ENCODE assay signal across 8 cellular contexts in genomic region chr21:45228171-45228641, GRCh38. TPM values are rescaled to one million over a fixed set of nuclear protein-coding genes. Genes with fewer than 3 reads are reported as not detected.
DNase-seq lines count a peak whose midpoint lies in the region; TF ChIP-seq lines count a peak whose summit lies in the region.

No MANE protein-coding gene starts in this region.

- H3K9me3 ChIP-seq in transverse colon, result no peaks in the 10 kb centered on the region

- H3K27ac Mint-ChIP-seq in nephron progenitor cell, result no peak overlapping the region

- peaks cover 0 to 8% (median 0%) of the 10 kb centered on the region in 4 donors for H3K4me1 ChIP-seq in transverse colon

- no peak for TF ChIP-seq EP300 in transverse colon (IDR thresholded peaks at IDR 0.05; ENCODE audit: low read depth)

- no peak overlapping the region for H3K27ac ChIP-seq in transverse colon

- H3K27me3 ChIP-seq in transverse colon, result no peaks in the 10 kb centered on the region

- no peak for TF ChIP-seq CTCF in transverse colon (IDR thresholded peaks at IDR 0.05)
- TF ChIP-seq CTCF in nephron progenitor cell (IDR thresholded peaks at IDR 0.05), result no peak

- 34% methylated on average over 6 of the region's 6 CpGs; no CpG with 5 or more reads in 1 of the 2 donors for WGBS in transverse colon (ENCODE audit: low coverage in 1 of 2), 2 donors

- no peaks in the 10 kb centered on the region for H3K4me1 Mint-ChIP-seq in nephron progenitor cell

- in situ Hi-C loops in transverse colon (cut with MboI; ENCODE audit: low pct_ligation_motif_present in 1 of 4, low pct_unique_long_range_greater_than_20kb in 1 of 4, low sequenced_read_pairs in 3 of 4), result no loop called here

- H3K27me3 Mint-ChIP-seq in nephron progenitor cell (ENCODE audit: low read depth, poor library complexity), result peaks cover 9% of the 10 kb centered on the region

- no peak overlapping the region for H3K4me3 ChIP-seq in transverse colon

- intact Hi-C loops in transverse colon (cut with DNase I; ENCODE audit: low total_unique reads), result no loop called here

- H3K4me3 Mint-ChIP-seq in nephron progenitor cell, result no peak overlapping the region

- H3K36me3 ChIP-seq in transverse colon, result no peaks in the 10 kb centered on the region

- DNase-seq in stimulated activated naive CD4-positive, alpha-beta T cell treated with Interleukin-2 at 50 U/mL for 16 hours (lab: John Stamatoyannopoulos, UW), result peak; percentile 80
- DNase-seq in stimulated activated naive CD4-positive, alpha-beta T cell (lab: John Stamatoyannopoulos, UW), result no peak
- peak; percentile 35 to 45 for DNase-seq in activated T-helper 1 cell treated with anti-CD3 and anti-CD28 coated beads, Interleukin-2, amount 50 U/mL, for 16 hours (ENCODE audit: low read depth in 1 of 2, low spot score in 1 of 2)
- DNase-seq in inferior parietal cortex (ENCODE audit: extremely low spot score) (peak; percentile 53), transverse colon (no peak), NCI-H1436 treated with DMSO at 0.1 percent for 48 hours (lab: John Stamatoyannopoulos, UW) (no peak), nephron progenitor cell (no peak)
- peak; percentile 50 to 54 for DNase-seq in stimulated activated CD8-positive, alpha-beta memory T cell treated with anti-CD3 and anti-CD28 coated beads, Interleukin-2, amount 100 ng/mL, for 1 hour (ENCODE audit: low read depth in 2 of 2)

- no peak for TF ChIP-seq POLR2A in transverse colon (IDR thresholded peaks at IDR 0.05)

- no peaks in the 10 kb centered on the region for H3K36me3 Mint-ChIP-seq in nephron progenitor cell (ENCODE audit: low read depth)

- H3K9me3 Mint-ChIP-seq in nephron progenitor cell, result no peaks in the 10 kb centered on the region

RNA-seq across cellular contexts. Expression of gene POFUT2, which starts 59.5 kb away (rescaled TPM):
- 10 to 100 TPM; 29.9 to 79.3 (median 33.3) TPM for total RNA-seq in transverse colon

Comparison
In these comparisons a context has a peak if more than half of its experiments do, and no peak if none do; other contexts are left out.
1. DNase-seq: peak in stimulated activated naive CD4-positive, alpha-beta T cell treated with Interleukin-2 at 50 U/mL for 16 hours (single experiment), activated T-helper 1 cell treated with anti-CD3 and anti-CD28 coated beads, Interleukin-2, amount 50 U/mL, for 16 hours (2 of 2), inferior parietal cortex (single experiment) and stimulated activated CD8-positive, alpha-beta memory T cell treated with anti-CD3 and anti-CD28 coated beads, Interleukin-2, amount 100 ng/mL, for 1 hour (2 of 2); none in stimulated activated naive CD4-positive, alpha-beta T cell (0 of 6), transverse colon (single experiment), NCI-H1436 treated with DMSO at 0.1 percent for 48 hours (single experiment) and nephron progenitor cell (single experiment).